In genomic region chr12:126762150-126762549, GRCh38 we compare ENCODE assay signal across 27 cellular contexts.
"Had no signal": no experiment of that assay in that cellular context is flagged by ENCODE, and none has a peak within 500 bp of the region (broad histone marks: within the 10 kb centered on the region; RNA-seq: fewer than 3 reads in every experiment).

No MANE protein-coding gene starts in this region.

- H3K36me3 ChIP-seq: breast epithelium, left ventricle myocardium inferior, ovary, uterus had no signal

- DNase-seq: activated CD4-positive, alpha-beta T cell treated with anti-CD3 and anti-CD28 coated beads, Interleukin-2, amount 50 U/mL, for 1 hour; activated CD4-positive, CD25-positive, alpha-beta regulatory T cell treated with anti-CD3 and anti-CD28 coated beads, Interleukin-2, amount 50 U/mL, for 72 hours; activated CD8-positive, alpha-beta memory T cell treated with anti-CD3 and anti-CD28 coated beads, Interleukin-2, amount 50 U/mL, for 4 hours; activated naive CD8-positive, alpha-beta T cell treated with anti-CD3 and anti-CD28 coated beads, Interleukin-2, amount 50 U/mL, for 24 hours; activated T-cell treated with anti-CD3 and anti-CD28 coated beads, Interleukin-2, amount 50 U/mL, for 1 hour; amygdala; central memory CD4-positive, alpha-beta T cell; left ventricle myocardium inferior; mucosa of descending colon; ovary; stimulated activated CD4-positive, alpha-beta T cell treated with anti-CD3 and anti-CD28 coated beads, Interleukin-12 subunit alpha, Interleukin-12 subunit beta, amount 100 ng/mL, for 4 hours; stimulated activated CD4-positive, alpha-beta T cell treated with anti-CD3 and anti-CD28 coated beads, Interleukin-4, amount 100 ng/mL, for 1 hour; stimulated activated naive CD8-positive, alpha-beta T cell treated with anti-CD3 and anti-CD28 coated beads, Interleukin-15, amount 100 ng/mL, for 72 hours; substantia nigra; T1000; uterus had no signal

- H3K4me1 ChIP-seq: breast epithelium, left ventricle myocardium inferior, uterus had no signal

- H3K4me1 Mint-ChIP-seq: activated naive CD4-positive, alpha-beta T cell treated with anti-CD3 and anti-CD28 coated beads, Interleukin-2, amount 50 U/mL, for 24 hours; stimulated activated naive CD8-positive, alpha-beta T cell treated with anti-CD3 and anti-CD28 coated beads, Interleukin-15, amount 100 ng/mL, for 72 hours had no signal

- H3K4me3 Mint-ChIP-seq: activated naive CD4-positive, alpha-beta T cell treated with anti-CD3 and anti-CD28 coated beads, Interleukin-2, amount 50 U/mL, for 24 hours; activated naive CD8-positive, alpha-beta T cell treated with anti-CD3 and anti-CD28 coated beads, Interleukin-2, amount 50 U/mL, for 24 hours; dendritic cell treated with granulocyte-macrophage colony-stimulating factor and Interleukin-4, amounts not matched to agents 40 ng/mL and 50 ng/mL, for 4 days; stimulated activated naive CD8-positive, alpha-beta T cell treated with anti-CD3 and anti-CD28 coated beads, Interleukin-15, amount 100 ng/mL, for 72 hours; T-helper 1 cell treated with Interleukin-12 subunit alpha and Interleukin-12 subunit beta and Interleukin-4 antibody, amounts not matched to agents 30 μg/mL and 1 μg/mL, for 36 hours; type B pancreatic cell had no signal

- H3K36me3 Mint-ChIP-seq: activated naive CD4-positive, alpha-beta T cell treated with anti-CD3 and anti-CD28 coated beads, Interleukin-2, amount 50 U/mL, for 24 hours; type B pancreatic cell had no signal

- H3K27ac ChIP-seq: breast epithelium, epithelial cell of prostate, left ventricle myocardium inferior, ovary, skin epidermis, uterus had no signal

- H3K27me3 ChIP-seq: breast epithelium, ovary, uterus had no signal

- ATAC-seq: mucosa of descending colon, sciatic nerve had no signal

- H3K9me3 ChIP-seq: ovary, uterus had no signal

- H3K27ac Mint-ChIP-seq: activated naive CD4-positive, alpha-beta T cell treated with anti-CD3 and anti-CD28 coated beads, Interleukin-2, amount 50 U/mL, for 24 hours; activated naive CD8-positive, alpha-beta T cell treated with anti-CD3 and anti-CD28 coated beads, Interleukin-2, amount 50 U/mL, for 24 hours; activated T-helper 2 cell treated with anti-CD3 and anti-CD28 coated beads, Interferon-gamma antibody, Interleukin-2, Interleukin-4, amounts not matched to agents 10 μg/mL and 5 μg/mL and 100 μg/mL, durations not matched to agents 14 hours and 24 hours and 36 hours; dendritic cell treated with granulocyte-macrophage colony-stimulating factor and Interleukin-4, amounts not matched to agents 40 ng/mL and 50 ng/mL, for 4 days; progenitor cell of endocrine pancreas; stimulated activated naive CD8-positive, alpha-beta T cell treated with anti-CD3 and anti-CD28 coated beads, Interleukin-15, amount 100 ng/mL, for 72 hours; T-helper 1 cell treated with Interleukin-12 subunit alpha and Interleukin-12 subunit beta and Interleukin-4 antibody, amounts not matched to agents 30 μg/mL and 1 μg/mL, for 36 hours; type B pancreatic cell had no signal

- H3K4me3 ChIP-seq: breast epithelium, left ventricle myocardium inferior, lung, mucosa of descending colon, ovary, skin epidermis, uterus had no signal

- H3K27me3 Mint-ChIP-seq: activated naive CD4-positive, alpha-beta T cell treated with anti-CD3 and anti-CD28 coated beads, Interleukin-2, amount 50 U/mL, for 24 hours; activated naive CD8-positive, alpha-beta T cell treated with anti-CD3 and anti-CD28 coated beads, Interleukin-2, amount 50 U/mL, for 24 hours; dendritic cell treated with granulocyte-macrophage colony-stimulating factor and Interleukin-4, amounts not matched to agents 40 ng/mL and 50 ng/mL, for 4 days had no signal
